In the genomic region with DNA sequence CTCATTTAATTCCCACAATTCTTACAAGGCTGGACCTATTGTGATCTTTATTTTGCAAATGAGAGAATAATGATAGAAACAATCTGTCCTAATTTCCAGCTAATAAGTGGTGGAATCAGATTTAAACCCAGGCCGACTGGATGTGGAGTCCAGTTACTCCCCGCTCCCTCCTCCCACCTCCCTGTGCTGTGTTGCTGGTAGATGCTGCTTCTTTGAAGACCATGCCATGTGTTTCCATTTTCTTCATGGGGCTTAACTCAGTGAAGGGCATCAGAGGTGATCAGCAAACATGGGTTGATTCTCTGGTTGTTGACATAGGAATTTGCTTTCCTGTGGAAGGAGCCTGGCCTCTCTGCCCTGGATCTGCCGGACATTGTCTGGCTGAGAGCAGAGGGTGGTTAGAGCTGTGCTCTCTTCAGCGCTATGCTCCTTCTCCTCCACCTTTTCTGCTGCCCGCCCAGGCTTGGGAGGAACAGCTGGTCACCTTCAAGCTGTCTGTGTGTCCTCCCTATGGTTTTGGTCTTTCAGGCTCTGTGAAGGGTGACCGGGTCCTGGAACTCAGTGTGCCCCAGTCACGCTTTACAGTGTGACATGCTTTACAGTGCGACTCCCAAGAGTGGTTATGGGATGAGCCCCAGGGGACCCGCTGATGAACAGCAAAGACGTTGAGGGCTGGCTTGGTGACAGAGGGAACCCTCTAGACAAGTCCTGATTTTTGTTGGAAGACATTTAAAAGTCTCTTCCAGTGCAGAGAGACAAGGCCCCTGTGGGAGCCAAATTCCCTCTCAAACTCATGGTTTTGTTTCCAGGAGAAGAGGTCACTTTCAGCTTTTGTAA, we compare ENCODE assay signal across 15 cellular contexts.
DNase-seq lines count a peak whose midpoint lies in the region; ATAC-seq and TF ChIP-seq lines count a peak whose summit lies in the region.
"Had no signal": no experiment of that assay in that cellular context is flagged by ENCODE, and none has a peak within 500 bp of the region (broad histone marks: within the 10 kb centered on the region; RNA-seq: fewer than 3 reads in every experiment).

No MANE protein-coding gene starts in this region.

- peak overlapping the region; percentile 91 for H3K23ac ChIP-seq in IMR-90 (ENCODE audit: low read depth, low read length)

- WGBS in IMR-90 (ENCODE audit: extremely low coverage in 2 of 2, insufficient read length in 1 of 2), 2 experiments = 95% methylated on average over 3 of the region's 10 CpGs; no CpG with 5 or more reads in 1 of the 2 experiments

- H3K27ac Mint-ChIP-seq in stimulated activated memory B cell treated with anti-CD40 and anti-IgM and Interleukin-4, amounts not matched to agents 10 μg/mL and 1 μg/mL and 100 μg/mL, for 72 hours = no peak overlapping the region
- H3K27ac Mint-ChIP-seq: activated naive CD8-positive, alpha-beta T cell treated with anti-CD3 and anti-CD28 coated beads, Interleukin-2, amount 50 U/mL, for 24 hours; B cell had no signal

- intact Hi-C loops in IMR-90 (cut with micrococcal nuclease) = no loop called here
- intact Hi-C loops in lower lobe of right lung (cut with DNase I) = no loop called here

- peak overlapping the region; percentile 51 for H4K5ac ChIP-seq in IMR-90 (ENCODE audit: low read depth, low read length)

- no peaks in the 10 kb centered on the region for H3K79me1 ChIP-seq in IMR-90 (ENCODE audit: low read depth in 1 of 2, low read length in 2 of 2)

- H3K27me3 Mint-ChIP-seq in stimulated activated memory B cell treated with anti-CD40 and anti-IgM and Interleukin-4, amounts not matched to agents 10 μg/mL and 1 μg/mL and 100 μg/mL, for 72 hours = no peaks in the 10 kb centered on the region

- dilution Hi-C loops in IMR-90 (cut with HindIII; ENCODE audit: low sequenced_read_pairs, unreplicated experiment) = no loop called here

- peak overlapping the region; percentile 22 for H2AK9ac ChIP-seq in IMR-90 (replicated peaks; ENCODE audit: low read depth, low read length, poor library complexity)

- H2AK5ac ChIP-seq in IMR-90 (ENCODE audit: low read depth, low read length) = peak overlapping the region; percentile 75

- no peaks in the 10 kb centered on the region for H3K36me3 ChIP-seq in IMR-90 (ENCODE audit: control insufficient read depth, insufficient read depth, low read length)
- H3K36me3 ChIP-seq in lower lobe of right lung = no peaks in the 10 kb centered on the region

- H3K4me3 ChIP-seq in IMR-90 (ENCODE audit: insufficient read depth, low read depth, low read length) (no peak overlapping the region), lower lobe of right lung (no peak overlapping the region)

- peak overlapping the region; percentile 28 to 86 for H4K8ac ChIP-seq in IMR-90 (ENCODE audit: low read depth in 2 of 2, low read length in 2 of 2)

- H3K56ac ChIP-seq in IMR-90 (ENCODE audit: extremely low read depth, insufficient read depth, low read length) = no peak overlapping the region

- CTCF ChIA-PET in IMR-90 (lab: Yijun Ruan, JAX) = interaction anchor here (0.7 to 1.5 kb wide), 3 partner anchors 35 to 1085 kb away, joined by 3 to 7 read pairs (median 6); no protein-coding TSS in a partner anchor

- H3K9me3 ChIP-seq in IMR-90 (ENCODE audit: control insufficient read depth, insufficient read depth, low read length) (no peaks in the 10 kb centered on the region), lower lobe of right lung (no peaks in the 10 kb centered on the region)

- no peak for ATAC-seq in IMR-90 (ENCODE audit: low read depth)
- peak in 1 of 2 donors; percentile 8 for ATAC-seq in lower lobe of right lung
- ATAC-seq in stimulated activated memory B cell treated with anti-CD40 and anti-IgM and Interleukin-4, amounts not matched to agents 10 μg/mL and 1 μg/mL and 100 μg/mL, for 72 hours = peak; percentile 13
- no peak for ATAC-seq in HG02642 (IDR thresholded peaks at IDR 0.05; ENCODE audit: poor library complexity, unreplicated experiment)
- no peak for ATAC-seq in HG02571 (IDR thresholded peaks at IDR 0.05; ENCODE audit: unreplicated experiment)
- no peak for ATAC-seq in GM18907 (IDR thresholded peaks at IDR 0.05; ENCODE audit: unreplicated experiment)
- ATAC-seq: activated naive CD8-positive, alpha-beta T cell treated with anti-CD3 and anti-CD28 coated beads, Interleukin-2, amount 50 U/mL, for 24 hours had no signal

- TF ChIP-seq POLR2A in IMR-90 (IDR thresholded peaks at IDR 0.05; ENCODE audit: low read depth, low read length) = no peak

- H3K4me1 ChIP-seq in IMR-90 (ENCODE audit: control insufficient read depth, insufficient read depth, low read length) = peaks cover 18% of the 10 kb centered on the region
- H3K4me1 ChIP-seq in lower lobe of right lung = peaks cover 13% of the 10 kb centered on the region

- H3K18ac ChIP-seq in IMR-90 (ENCODE audit: low read depth, low read length) = peak overlapping the region; percentile 56

- peak overlapping the region; percentile 91 for H2BK20ac ChIP-seq in IMR-90 (ENCODE audit: low read depth, low read length)

- in situ Hi-C loops in IMR-90 (cut with MboI; ENCODE audit: low sequenced_read_pairs) = no loop called here

- DNase-seq in IMR-90 (no peak), lower lobe of right lung (no peak), superior temporal gyrus (ENCODE audit: extremely low spot score) (no peak)
- DNase-seq: activated CD8-positive, alpha-beta memory T cell treated with anti-CD3 and anti-CD28 coated beads, Interleukin-2, amount 50 U/mL, for 4 hours; activated naive CD8-positive, alpha-beta T cell treated with anti-CD3 and anti-CD28 coated beads, Interleukin-2, amount 50 U/mL, for 24 hours; NCI-H146; NCI-H82; SHP77 treated with DMSO at 0.1 percent for 48 hours; stimulated activated CD4-positive, alpha-beta T cell treated with anti-CD3 and anti-CD28 coated beads, Interleukin-12 subunit alpha, Interleukin-12 subunit beta, amount 100 ng/mL, for 4 hours had no signal

- H2BK5ac ChIP-seq in IMR-90 (ENCODE audit: low read depth, low read length, poor library complexity, severe bottlenecking) = peak overlapping the region; percentile 32

- peak overlapping the region; percentile 89 for H4K91ac ChIP-seq in IMR-90 (ENCODE audit: insufficient read depth, low read depth, low read length)

- H3K4me3 Mint-ChIP-seq in stimulated activated memory B cell treated with anti-CD40 and anti-IgM and Interleukin-4, amounts not matched to agents 10 μg/mL and 1 μg/mL and 100 μg/mL, for 72 hours = no peak overlapping the region
- H3K4me3 Mint-ChIP-seq: activated naive CD8-positive, alpha-beta T cell treated with anti-CD3 and anti-CD28 coated beads, Interleukin-2, amount 50 U/mL, for 24 hours; B cell had no signal

- TF ChIP-seq RAD21 in IMR-90 (IDR thresholded peaks at IDR 0.05; ENCODE audit: low read length) = no peak

- peak overlapping the region; percentile 96; the same call in 1 of the 2 replicates for H3K14ac ChIP-seq in IMR-90 (replicated peaks; ENCODE audit: low read depth, low read length)

- H2AFZ ChIP-seq in IMR-90 (replicated peaks; ENCODE audit: low read length, poor library complexity) = peak overlapping the region; percentile 91

- no peak for TF ChIP-seq CTCF in IMR-90 (conservative IDR thresholded peaks at IDR 0.05; ENCODE audit: low read depth, low read length)
- TF ChIP-seq CTCF in lower lobe of right lung (IDR thresholded peaks at IDR 0.05) = no peak

- peak overlapping the region; percentile 86; the same call in 1 of the 2 replicates for H3K27ac ChIP-seq in IMR-90 (ENCODE audit: insufficient read depth, low read length)
- H3K27ac ChIP-seq in cingulate gyrus (ENCODE audit: low read depth, low read length) = peak overlapping the region; percentile 88
- peak overlapping the region; percentile 56 for H3K27ac ChIP-seq in lower lobe of right lung

- no peak overlapping the region for H3K9ac ChIP-seq in IMR-90 (ENCODE audit: low read depth, low read length)

- H2BK120ac ChIP-seq in IMR-90 (ENCODE audit: low read depth, low read length) = peak overlapping the region; percentile 95

- no peaks in the 10 kb centered on the region for H3K9me3 Mint-ChIP-seq in stimulated activated memory B cell treated with anti-CD40 and anti-IgM and Interleukin-4, amounts not matched to agents 10 μg/mL and 1 μg/mL and 100 μg/mL, for 72 hours
- H3K9me3 Mint-ChIP-seq: activated naive CD8-positive, alpha-beta T cell treated with anti-CD3 and anti-CD28 coated beads, Interleukin-2, amount 50 U/mL, for 24 hours had no signal

- H3K9me1 ChIP-seq in IMR-90 (ENCODE audit: insufficient read depth, low read length) = peaks cover 16% of the 10 kb centered on the region

- H3K4me1 Mint-ChIP-seq in stimulated activated memory B cell treated with anti-CD40 and anti-IgM and Interleukin-4, amounts not matched to agents 10 μg/mL and 1 μg/mL and 100 μg/mL, for 72 hours = no peaks in the 10 kb centered on the region
- H3K4me1 Mint-ChIP-seq: activated naive CD8-positive, alpha-beta T cell treated with anti-CD3 and anti-CD28 coated beads, Interleukin-2, amount 50 U/mL, for 24 hours; B cell had no signal

- no peaks in the 10 kb centered on the region for H3K27me3 ChIP-seq in IMR-90 (ENCODE audit: control insufficient read depth, insufficient read depth, low read length)
- H3K27me3 ChIP-seq in lower lobe of right lung (ENCODE audit: low read depth) = no peaks in the 10 kb centered on the region

- BruUV-seq in IMR-90 (replicated peaks; lab: Mats Ljungman, UMichigan) = no TSS peak

- H4K20me1 ChIP-seq in IMR-90 (ENCODE audit: insufficient read depth, low read length) = no peaks in the 10 kb centered on the region

- H3K36me3 Mint-ChIP-seq in stimulated activated memory B cell treated with anti-CD40 and anti-IgM and Interleukin-4, amounts not matched to agents 10 μg/mL and 1 μg/mL and 100 μg/mL, for 72 hours = no peaks in the 10 kb centered on the region

- peak overlapping the region; percentile 89 for H3K4ac ChIP-seq in IMR-90 (ENCODE audit: low read depth, low read length)

- POLR2A ChIA-PET in IMR-90 (lab: Charles Lee; ENCODE audit: unreplicated experiment) = no interaction called here

- H3K4me2 ChIP-seq in IMR-90 (ENCODE audit: low read depth, low read length) = no peak overlapping the region

- peak overlapping the region; percentile 88; the same call in 2 of the 3 replicates for H2BK15ac ChIP-seq in IMR-90 (ENCODE audit: low read depth, low read length)

TF ChIP-seq in IMR-90, 13 proteins besides CTCF, POLR2A, EP300 and RAD21 (continues in another document):
- no peak for TF ChIP-seq MXI1 (IDR thresholded peaks at IDR 0.05; ENCODE audit: borderline replicate concordance, low read depth, low read length)
- TF ChIP-seq, protein P1, sequence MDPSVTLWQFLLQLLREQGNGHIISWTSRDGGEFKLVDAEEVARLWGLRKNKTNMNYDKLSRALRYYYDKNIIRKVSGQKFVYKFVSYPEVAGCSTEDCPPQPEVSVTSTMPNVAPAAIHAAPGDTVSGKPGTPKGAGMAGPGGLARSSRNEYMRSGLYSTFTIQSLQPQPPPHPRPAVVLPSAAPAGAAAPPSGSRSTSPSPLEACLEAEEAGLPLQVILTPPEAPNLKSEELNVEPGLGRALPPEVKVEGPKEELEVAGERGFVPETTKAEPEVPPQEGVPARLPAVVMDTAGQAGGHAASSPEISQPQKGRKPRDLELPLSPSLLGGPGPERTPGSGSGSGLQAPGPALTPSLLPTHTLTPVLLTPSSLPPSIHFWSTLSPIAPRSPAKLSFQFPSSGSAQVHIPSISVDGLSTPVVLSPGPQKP (IDR thresholded peaks at IDR 0.05; ENCODE audit: borderline replicate concordance, low read depth, low read length) = no peak
- no peak for TF ChIP-seq MAFK (IDR thresholded peaks at IDR 0.05; ENCODE audit: low read depth, low read length)
- no peak for TF ChIP-seq RCOR1 (IDR thresholded peaks at IDR 0.05; ENCODE audit: insufficient replicate concordance, low read length)
